In genomic region chr20:49560646-49561045, GRCh38 we compare ENCODE assay signal across 1 cellular context.
A peak's percentile ranks its signal among the peaks of the same experiment; 100 is the strongest.
TF ChIP-seq lines count a peak whose summit lies in the region.

No MANE protein-coding gene starts in this region.

TF ChIP-seq in K562, 482 proteins besides CTCF, POLR2A, EP300 and RAD21:
- TF ChIP-seq ZBTB40 (IDR thresholded peaks at IDR 0.05) (no peak), ZBTB40 (CRISPR knock-in tag; IDR thresholded peaks at IDR 0.05) (0 out of 2 replicates have a peak, but pooled peaks have one; percentile 1), DLX4 (CRISPR knock-in tag; IDR thresholded peaks at IDR 0.05) (no peak), RBM25 (IDR thresholded peaks at IDR 0.05; ENCODE audit: low read depth, low read length, severe bottlenecking) (peak; percentile 23), ZNF143 (CRISPR knock-in tag; IDR thresholded peaks at IDR 0.05) (no peak), JUNB (CRISPR knock-in tag; conservative IDR thresholded peaks at IDR 0.05) (no peak), BCOR (IDR thresholded peaks at IDR 0.05) (peak; percentile 67; the same call in 1 of the 2 replicates), ZNF778 (CRISPR knock-in tag; IDR thresholded peaks at IDR 0.05) (no peak), NELFE (IDR thresholded peaks at IDR 0.05; ENCODE audit: insufficient read depth, insufficient read length) (no peak), SMARCA5 (IDR thresholded peaks at IDR 0.05) (peak; percentile 24; the same call in 1 of the 2 replicates), RFX7 (CRISPR knock-in tag; IDR thresholded peaks at IDR 0.05) (no peak), YBX1 (IDR thresholded peaks at IDR 0.05) (no peak), RBM39 (optimal IDR thresholded peaks at IDR 0.05; ENCODE audit: low read depth, low read length) (no peak), ZNF699 (CRISPR knock-in tag; IDR thresholded peaks at IDR 0.05; ENCODE audit: insufficient replicate concordance) (no peak), CBFA2T3 (IDR thresholded peaks at IDR 0.05) (no peak), HMGXB4 (CRISPR knock-in tag; IDR thresholded peaks at IDR 0.05) (no peak)
